In the genomic region with DNA sequence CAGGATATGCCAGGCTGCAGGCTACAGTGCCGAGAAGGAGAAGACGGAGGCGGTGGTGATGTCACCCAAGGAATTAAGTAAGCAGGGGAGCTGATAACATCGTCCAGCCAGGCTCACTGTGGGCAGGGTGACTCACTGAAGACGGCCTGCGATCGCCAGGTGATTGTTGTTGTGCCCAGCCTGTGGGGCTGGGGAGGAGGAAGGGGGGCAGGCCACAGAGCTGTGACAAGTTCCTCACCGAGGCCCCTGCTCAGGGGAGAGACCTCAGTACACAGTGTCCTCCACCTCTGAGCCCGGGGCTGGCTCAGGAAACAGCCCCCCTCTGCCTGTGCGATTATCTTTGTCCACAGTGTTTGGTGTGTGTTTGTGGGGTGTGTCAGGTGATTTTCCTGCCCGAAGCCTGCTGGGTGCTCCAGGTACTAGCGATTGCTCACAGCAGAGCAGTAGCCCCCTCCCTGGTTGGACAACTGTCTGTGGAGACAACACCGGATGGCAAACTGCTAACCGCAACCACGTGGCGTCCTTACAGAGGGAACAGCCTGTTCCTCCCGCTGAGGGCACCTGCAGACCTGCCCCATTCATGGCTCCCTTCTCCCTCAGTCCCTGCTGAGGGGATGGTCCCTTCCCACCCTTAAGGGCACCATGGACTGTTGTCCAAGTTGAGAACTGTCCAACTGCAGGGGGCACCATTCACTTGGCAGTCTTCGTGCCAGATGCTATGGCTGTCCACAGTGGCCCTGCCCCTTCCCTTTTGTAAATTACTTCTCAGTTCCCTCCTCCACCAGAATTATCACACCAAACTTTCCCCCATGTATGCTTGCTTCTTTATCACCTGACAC, we compare ENCODE assay signal across 8 cellular contexts.
DNase-seq lines count a peak whose midpoint lies in the region; ATAC-seq and TF ChIP-seq lines count a peak whose summit lies in the region.
"Had no signal": no experiment of that assay in that cellular context is flagged by ENCODE, and none has a peak within 500 bp of the region (broad histone marks: within the 10 kb centered on the region; RNA-seq: fewer than 3 reads in every experiment).

No MANE protein-coding gene starts in this region.

- H3K4me1 ChIP-seq in gastroesophageal sphincter (peaks cover 0 to 66% (median 12%) of the 10 kb centered on the region in 3 donors), upper lobe of right lung (peaks cover 72% of the 10 kb centered on the region)

- peaks cover 4% of the 10 kb centered on the region for H3K27me3 Mint-ChIP-seq in progenitor cell of endocrine pancreas

- H3K36me3 Mint-ChIP-seq in progenitor cell of endocrine pancreas (ENCODE audit: insufficient read depth), result no peaks in the 10 kb centered on the region

- no peak overlapping the region for H3K4me3 Mint-ChIP-seq in progenitor cell of endocrine pancreas (ENCODE audit: low read depth)

- DNase-seq in SIG-M5 (lab: John Stamatoyannopoulos, UW) (peak; percentile 87), activated gamma-delta T cell treated with Interleukin-2 at 50 U/mL for 16 hours (peak; percentile 84), progenitor cell of endocrine pancreas (ENCODE audit: low spot score, unreplicated experiment) (no peak), upper lobe of right lung (peak; percentile 88)

- no peaks in the 10 kb centered on the region for H3K9me3 Mint-ChIP-seq in progenitor cell of endocrine pancreas (ENCODE audit: low read depth)

- no peak for TF ChIP-seq POLR2A in gastroesophageal sphincter (IDR thresholded peaks at IDR 0.05)

- no peaks in the 10 kb centered on the region for H3K36me3 ChIP-seq in gastroesophageal sphincter
- H3K36me3 ChIP-seq in upper lobe of right lung, result no peaks in the 10 kb centered on the region
- H3K36me3 ChIP-seq: ovary had no signal

- H3K4me3 ChIP-seq in gastroesophageal sphincter (no peak overlapping the region), upper lobe of right lung (no peak overlapping the region)
- H3K4me3 ChIP-seq: ovary had no signal

- WGBS in gastroesophageal sphincter (ENCODE audit: low coverage in 1 of 2), 2 donors, result 58 to 74% methylated on average over 5 to 9 of the region's 18 CpGs

- no peaks in the 10 kb centered on the region for H3K9me3 ChIP-seq in gastroesophageal sphincter
- H3K9me3 ChIP-seq in upper lobe of right lung, result no peaks in the 10 kb centered on the region
- H3K9me3 ChIP-seq: ovary had no signal

- H3K27me3 ChIP-seq in gastroesophageal sphincter (no peaks in the 10 kb centered on the region), upper lobe of right lung (no peaks in the 10 kb centered on the region)
- H3K27me3 ChIP-seq: ovary had no signal

- peak overlapping the region; percentile 7 for H3K27ac Mint-ChIP-seq in progenitor cell of endocrine pancreas

- intact Hi-C loops in upper lobe of right lung (cut with DNase I), result loop anchor here (10.0 kb wide), 1 partner anchor 94 kb away; a partner anchor contains a TSS

- H3K4me1 Mint-ChIP-seq in progenitor cell of endocrine pancreas (ENCODE audit: low read depth), result peaks cover 29% of the 10 kb centered on the region

- H3K27ac ChIP-seq in gastroesophageal sphincter (peak overlapping the region in 3 of 4 donors; percentile 66 to 76 (median 66)), upper lobe of right lung (peak overlapping the region; percentile 86)
- H3K27ac ChIP-seq: ovary had no signal

- ATAC-seq in GM18498 (IDR thresholded peaks at IDR 0.05; ENCODE audit: unreplicated experiment) (peak; percentile 53), HG03196 (IDR thresholded peaks at IDR 0.05; ENCODE audit: unreplicated experiment) (peak; percentile 41), gastroesophageal sphincter (peak; percentile 63), upper lobe of right lung (peak; percentile 64)

- TF ChIP-seq CTCF in gastroesophageal sphincter (IDR thresholded peaks at IDR 0.05) (peak in 3 of 4 experiments; percentile 44 to 50 (median 44)), progenitor cell of endocrine pancreas (IDR thresholded peaks at IDR 0.05; ENCODE audit: unreplicated experiment) (peak; percentile 24), upper lobe of right lung (IDR thresholded peaks at IDR 0.05) (peak; percentile 62)

- TF ChIP-seq EP300 in gastroesophageal sphincter (IDR thresholded peaks at IDR 0.05), result no peak
